13 cellular contexts compared by ENCODE assay signal in genomic region chr12:111436266-111436665, GRCh38. TPM values are rescaled to one million over a fixed set of nuclear protein-coding genes. Genes with fewer than 3 reads are reported as not detected.
DNase-seq lines count a peak whose midpoint lies in the region; ATAC-seq and TF ChIP-seq lines count a peak whose summit lies in the region.
"Had no signal": no experiment of that assay in that cellular context is flagged by ENCODE, and none has a peak within 500 bp of the region (broad histone marks: within the 10 kb centered on the region; RNA-seq: fewer than 3 reads in every experiment).

No MANE protein-coding gene starts in this region.

- intact Hi-C loops in Caco-2 (cut with micrococcal nuclease; ENCODE audit: unreplicated experiment) (no loop called here), Panc1 (cut with micrococcal nuclease; ENCODE audit: unreplicated experiment) (no loop called here), gastrocnemius medialis (cut with DNase I; ENCODE audit: low total_unique reads) (no loop called here)

- H3K27me3 ChIP-seq in Caco-2 (replicated peaks; ENCODE audit: control insufficient read depth, insufficient read depth, low read length) (no peaks in the 10 kb centered on the region), Panc1 (ENCODE audit: control insufficient read depth, insufficient read depth, low read length) (no peaks in the 10 kb centered on the region), gastrocnemius medialis (no peaks in the 10 kb centered on the region)
- H3K27me3 ChIP-seq in effector memory CD4-positive, alpha-beta T cell (replicated peaks; ENCODE audit: control insufficient read depth, insufficient read depth, low read length, poor library complexity, severe bottlenecking) = no peaks in the 10 kb centered on the region

- H3K36me3 Mint-ChIP-seq in Caco-2 (ENCODE audit: insufficient read depth, unreplicated experiment) = peaks cover 64% of the 10 kb centered on the region

- TF ChIP-seq POLR2A in gastrocnemius medialis (IDR thresholded peaks at IDR 0.05) = no peak

- H3K4me1 ChIP-seq in Caco-2 (no peaks in the 10 kb centered on the region), Panc1 (ENCODE audit: control insufficient read depth, insufficient read depth, low read length) (peaks cover 52% of the 10 kb centered on the region), gastrocnemius medialis (peaks cover 45 to 63% of the 10 kb centered on the region in 2 donors)
- peaks cover 87% of the 10 kb centered on the region for H3K4me1 ChIP-seq in effector memory CD4-positive, alpha-beta T cell (ENCODE audit: control insufficient read depth, insufficient read depth, low read length, poor library complexity, severe bottlenecking)

- H3K27ac ChIP-seq in Panc1 (ENCODE audit: low read length) (0 out of 2 replicates have a peak overlapping the region, but pooled peaks have one; percentile 31), gastrocnemius medialis (peak overlapping the region; percentile 34 to 89 (median 76))
- H3K27ac ChIP-seq in effector memory CD4-positive, alpha-beta T cell (ENCODE audit: insufficient read depth, low read length, poor library complexity, severe bottlenecking) = peak overlapping the region; percentile 100

- H3K36me3 ChIP-seq in Caco-2 (ENCODE audit: control insufficient read depth, insufficient read depth, low read length) = no peaks in the 10 kb centered on the region
- no peaks in the 10 kb centered on the region for H3K36me3 ChIP-seq in Panc1 (ENCODE audit: control insufficient read depth, insufficient read depth, low read length)
- H3K36me3 ChIP-seq in effector memory CD4-positive, alpha-beta T cell (ENCODE audit: control insufficient read depth, insufficient read depth, low read length) = no peaks in the 10 kb centered on the region
- no peaks in the 10 kb centered on the region for H3K36me3 ChIP-seq in gastrocnemius medialis

- H3K4me3 ChIP-seq in Caco-2 (ENCODE audit: low read depth, low read length) = no peak overlapping the region
- H3K4me3 ChIP-seq in Panc1 (ENCODE audit: low read depth in 2 of 2, low read length in 2 of 2) = no peak overlapping the region
- no peak overlapping the region for H3K4me3 ChIP-seq in effector memory CD4-positive, alpha-beta T cell (ENCODE audit: insufficient read depth, low read depth, low read length, poor library complexity, severe bottlenecking)
- no peak overlapping the region for H3K4me3 ChIP-seq in gastrocnemius medialis
- H3K4me3 ChIP-seq: coronary artery had no signal

- CTCF ChIA-PET in Caco-2 (lab: Charles Lee) = no interaction called here
- CTCF ChIA-PET in Panc1 (lab: Charles Lee) = no interaction called here

- no peaks in the 10 kb centered on the region for H3K9me3 Mint-ChIP-seq in Caco-2 (ENCODE audit: unreplicated experiment)

- no peak overlapping the region for H3K4me3 Mint-ChIP-seq in Caco-2 (ENCODE audit: unreplicated experiment)

- no peaks in the 10 kb centered on the region for H3K27me3 Mint-ChIP-seq in Caco-2 (ENCODE audit: insufficient read depth, unreplicated experiment)

- POLR2A ChIA-PET in Caco-2 (lab: Charles Lee) = no interaction called here
- POLR2A ChIA-PET in Panc1 (lab: Charles Lee) = no interaction called here

- peaks cover 14% of the 10 kb centered on the region for H3K4me1 Mint-ChIP-seq in Caco-2 (ENCODE audit: low read depth, unreplicated experiment)

- no peaks in the 10 kb centered on the region for H3K9me3 ChIP-seq in Caco-2
- no peaks in the 10 kb centered on the region for H3K9me3 ChIP-seq in Panc1 (ENCODE audit: control insufficient read depth, insufficient read depth, low read depth, low read length)
- no peaks in the 10 kb centered on the region for H3K9me3 ChIP-seq in effector memory CD4-positive, alpha-beta T cell (ENCODE audit: control insufficient read depth, low read length)
- H3K9me3 ChIP-seq in gastrocnemius medialis = no peaks in the 10 kb centered on the region

- H3K27ac Mint-ChIP-seq in Caco-2 (ENCODE audit: unreplicated experiment) = peak overlapping the region; percentile 20

- ATAC-seq in Panc1 (peak; percentile 6), gastrocnemius medialis (no peak), HG02642 (IDR thresholded peaks at IDR 0.05; ENCODE audit: poor library complexity, unreplicated experiment) (no peak)
- ATAC-seq: SK-N-SH treated with all-trans-retinoic acid at 6 μM for 48 hours had no signal

- in situ Hi-C loops in Panc1 (cut with HindIII; ENCODE audit: low pct_unique_long_range_greater_than_20kb, low sequenced_read_pairs) (no loop called here), gastrocnemius medialis (cut with MboI; ENCODE audit: low sequenced_read_pairs in 4 of 4) (no loop called here)

- DNase-seq in Caco-2 (no peak), Panc1 (ENCODE audit: low read depth, low spot score) (no peak), gastrocnemius medialis (no peak), hepatic stellate cell (ENCODE audit: low spot score) (no peak), NCI-H526 (lab: John Stamatoyannopoulos, UW) (no peak)
- DNase-seq in effector memory CD4-positive, alpha-beta T cell = no peak
- no peak for DNase-seq in activated effector memory CD4-positive, alpha-beta T cell treated with Interleukin-2 at 50 U/mL for 16 hours
- DNase-seq: EL, midbrain, NCI-H510A treated with DMSO at 0.1 percent for 48 hours had no signal

- TF ChIP-seq CTCF in Caco-2 (IDR thresholded peaks at IDR 0.05; ENCODE audit: insufficient read depth in 1 of 2, low read depth in 1 of 2, low read length in 1 of 2, severe bottlenecking in 1 of 2, unreplicated experiment in 1 of 2) (no peak), Panc1 (IDR thresholded peaks at IDR 0.05) (no peak), gastrocnemius medialis (IDR thresholded peaks at IDR 0.05 in 4 of 5, conservative IDR thresholded peaks at IDR 0.05 in 1 of 5) (no peak)

- BruUV-seq in Caco-2 (replicated peaks; lab: Mats Ljungman, UMichigan) = no TSS peak
- BruUV-seq in Panc1 (replicated peaks; lab: Mats Ljungman, UMichigan) = no TSS peak

RNA-seq across cellular contexts. Expression of gene SH2B3, which starts 30.5 kb away (rescaled TPM):
- total RNA-seq in Caco-2 (2022) (15.6 and 16.1 TPM in 2 replicates), Panc1 (2021; ENCODE audit: unreplicated experiment) (39.6 TPM), gastrocnemius medialis (10 to 100 TPM; 10.4 to 20.0 (median 15.5) TPM)
- polyA plus RNA-seq in Panc1 (2012; ENCODE audit: insufficient read length) = 25.5 TPM

Comparison
In these comparisons a context has a peak if more than half of its experiments do, and no peak if none do; other contexts are left out.
1. H3K27ac ChIP-seq: peak in every context shown above with its lines; median percentile 100 in effector memory CD4-positive, alpha-beta T cell; 76 in gastrocnemius medialis; 31 in Panc1.